7 cellular contexts compared by ENCODE assay signal in genomic region chr7:149742075-149742701, GRCh38. TPM values are rescaled to one million over a fixed set of nuclear protein-coding genes. Genes with fewer than 3 reads are reported as not detected.
DNase-seq lines count a peak whose midpoint lies in the region; ATAC-seq, FAIRE-seq and TF ChIP-seq lines count a peak whose summit lies in the region.

No MANE protein-coding gene starts in this region.

- H3K4me3 Mint-ChIP-seq in activated CD4-positive, alpha-beta T cell treated with anti-CD3 and anti-CD28 coated beads for 36 hours, result peak overlapping the region; percentile 65
- H3K4me3 Mint-ChIP-seq in dendritic cell treated with granulocyte-macrophage colony-stimulating factor and Interleukin-4, amounts not matched to agents 40 ng/mL and 50 ng/mL, for 4 days, result peak overlapping the region; percentile 76

- no peaks in the 10 kb centered on the region for H3K9me3 Mint-ChIP-seq in activated CD4-positive, alpha-beta T cell treated with anti-CD3 and anti-CD28 coated beads for 36 hours (ENCODE audit: low read depth)
- no peaks in the 10 kb centered on the region for H3K9me3 Mint-ChIP-seq in dendritic cell treated with granulocyte-macrophage colony-stimulating factor and Interleukin-4, amounts not matched to agents 40 ng/mL and 50 ng/mL, for 4 days

- ATAC-seq in HG03064 (IDR thresholded peaks at IDR 0.05; ENCODE audit: low read depth, unreplicated experiment) (peak; percentile 76), left lobe of liver (peak; percentile 95)
- ATAC-seq in activated CD4-positive, alpha-beta T cell treated with anti-CD3 and anti-CD28 coated beads for 36 hours, result peak; percentile 88

- CTCF ChIA-PET in activated CD4-positive, alpha-beta T cell treated with anti-CD3 and anti-CD28 coated beads for 36 hours (lab: Charles Lee), result interaction anchor here (0.6 to 1.9 kb wide), 25 partner anchors 9 to 579 kb away, joined by 3 to 74 read pairs (median 4); partner anchors contain the start of gene ZNF862

- FAIRE-seq in GM12891 (lab: Jason Lieb, UNC), result peak; percentile 45

- peaks cover 10% of the 10 kb centered on the region for H3K4me1 Mint-ChIP-seq in activated CD4-positive, alpha-beta T cell treated with anti-CD3 and anti-CD28 coated beads for 36 hours
- H3K4me1 Mint-ChIP-seq in dendritic cell treated with granulocyte-macrophage colony-stimulating factor and Interleukin-4, amounts not matched to agents 40 ng/mL and 50 ng/mL, for 4 days (ENCODE audit: low read depth), result peaks cover 12% of the 10 kb centered on the region

- peak; percentile 66 for DNase-seq in GM12891 (ENCODE audit: insufficient read length, low spot score)
- peak; percentile 63 for DNase-seq in NCI-H2196 treated with DMSO at 0.1 percent for 48 hours (lab: John Stamatoyannopoulos, UW; ENCODE audit: unreplicated experiment)
- peak; percentile 79 for DNase-seq in activated CD4-positive, alpha-beta T cell treated with anti-CD3 and anti-CD28 coated beads for 36 hours
- DNase-seq in left lobe of liver (ENCODE audit: low spot score), result peak; percentile 73
- peak; percentile 73 to 74 for DNase-seq in stimulated activated CD4-positive, alpha-beta T cell treated with anti-CD3 and anti-CD28 coated beads, Interleukin-2, amount 100 ng/mL, for 24 hours

- no peak for TF ChIP-seq POLR2A in GM12891 (IDR thresholded peaks at IDR 0.05; ENCODE audit: low read depth, low read length)

- H3K27ac Mint-ChIP-seq in activated CD4-positive, alpha-beta T cell treated with anti-CD3 and anti-CD28 coated beads for 36 hours, result no peak overlapping the region
- no peak overlapping the region for H3K27ac Mint-ChIP-seq in dendritic cell treated with granulocyte-macrophage colony-stimulating factor and Interleukin-4, amounts not matched to agents 40 ng/mL and 50 ng/mL, for 4 days

- POLR2A ChIA-PET in activated CD4-positive, alpha-beta T cell treated with anti-CD3 and anti-CD28 coated beads for 36 hours (lab: Charles Lee), result interaction anchor here (0.6 to 0.9 kb wide), 3 partner anchors 32 to 1094 kb away, joined by 3 to 5 read pairs (median 3); no protein-coding TSS in a partner anchor

- H3K27me3 Mint-ChIP-seq in activated CD4-positive, alpha-beta T cell treated with anti-CD3 and anti-CD28 coated beads for 36 hours, result peaks cover 23% of the 10 kb centered on the region
- peaks cover 47% of the 10 kb centered on the region for H3K27me3 Mint-ChIP-seq in dendritic cell treated with granulocyte-macrophage colony-stimulating factor and Interleukin-4, amounts not matched to agents 40 ng/mL and 50 ng/mL, for 4 days

- H3K36me3 Mint-ChIP-seq in activated CD4-positive, alpha-beta T cell treated with anti-CD3 and anti-CD28 coated beads for 36 hours (ENCODE audit: low read depth), result no peaks in the 10 kb centered on the region
- H3K36me3 Mint-ChIP-seq in dendritic cell treated with granulocyte-macrophage colony-stimulating factor and Interleukin-4, amounts not matched to agents 40 ng/mL and 50 ng/mL, for 4 days (ENCODE audit: low read depth), result no peaks in the 10 kb centered on the region

- intact Hi-C loops in activated CD4-positive, alpha-beta T cell treated with anti-CD3 and anti-CD28 coated beads for 36 hours (cut with DNase I, micrococcal nuclease), result loop anchor here (1.0 kb wide), 3 partner anchors 27 to 80 kb away; no protein-coding TSS in a partner anchor
- intact Hi-C loops in dendritic cell treated with granulocyte-macrophage colony-stimulating factor and Interleukin-4, amounts not matched to agents 40 ng/mL and 50 ng/mL, for 4 days (cut with micrococcal nuclease), result loop anchor here (1.0 kb wide), 1 partner anchor 80 kb away; no protein-coding TSS in a partner anchor

TF ChIP-seq in GM12891, 5 proteins besides CTCF, POLR2A, EP300 and RAD21:
- TF ChIP-seq POLR2AphosphoS5 (IDR thresholded peaks at IDR 0.05; ENCODE audit: low read depth, low read length), result no peak
- no peak for TF ChIP-seq TAF1 (IDR thresholded peaks at IDR 0.05; ENCODE audit: low read depth, low read length)
- no peak for TF ChIP-seq SPI1 (IDR thresholded peaks at IDR 0.05; ENCODE audit: low read depth, low read length)
- TF ChIP-seq POU2F2 (IDR thresholded peaks at IDR 0.05; ENCODE audit: low read depth, low read length), result no peak
- no peak for TF ChIP-seq PAX5 (IDR thresholded peaks at IDR 0.05; ENCODE audit: insufficient read depth, low read length, severe bottlenecking)

RNA-seq across cellular contexts. Expression of gene ZNF467, which starts 31.2 kb away (rescaled TPM):
- polyA plus RNA-seq in GM12891 (2012; ENCODE audit: low read depth, missing spikeins), result 0.26 TPM
- under 1 TPM; 0.23 to 0.25 TPM for total RNA-seq in activated CD4-positive, alpha-beta T cell treated with anti-CD3 and anti-CD28 coated beads for 36 hours
- total RNA-seq in left lobe of liver, result 18.9 TPM

Comparison
In these comparisons a context has a peak if more than half of its experiments do, and no peak if none do; other contexts are left out.
1. Peak in every context shown above with its lines: DNase-seq and ATAC-seq.
2. RNA of gene ZNF467, which starts 31.2 kb away (total RNA-seq): 18.9 TPM in left lobe of liver (single experiment); 0.23 to 0.25 TPM in activated CD4-positive, alpha-beta T cell treated with anti-CD3 and anti-CD28 coated beads for 36 hours; every median in the first group is over 10 times any median in the second.